In the genomic region with DNA sequence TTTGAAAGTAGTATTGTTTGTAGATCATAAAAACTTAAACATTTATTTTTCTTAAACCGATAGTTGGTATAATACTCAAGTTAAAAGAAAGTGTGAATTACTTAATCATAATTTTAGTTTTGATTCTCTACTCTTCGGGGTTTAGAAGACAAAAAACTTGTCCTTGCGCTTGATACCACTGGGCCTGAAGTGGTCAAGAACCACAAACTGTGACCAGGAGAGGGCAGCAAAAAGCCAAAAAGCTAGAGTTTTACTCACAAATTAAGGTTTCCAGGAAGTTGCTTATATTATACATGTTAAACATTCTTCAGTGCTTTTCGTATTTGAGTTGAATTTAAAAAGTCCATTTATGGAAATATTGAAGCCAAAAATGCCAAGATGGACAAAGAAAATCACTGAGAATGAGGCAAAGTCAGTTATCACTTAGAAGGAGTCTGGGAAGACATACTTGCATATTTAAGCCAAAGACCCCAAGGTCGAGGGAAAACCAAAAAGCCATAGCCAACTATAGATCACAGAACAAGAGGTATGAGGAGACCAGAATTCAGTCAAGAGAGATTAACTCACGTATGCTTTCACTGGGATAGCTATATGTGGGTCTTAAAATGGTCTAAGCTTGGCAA, we compare ENCODE assay signal across 8 cellular contexts. TPM values are rescaled to one million over a fixed set of nuclear protein-coding genes. Genes with fewer than 3 reads are reported as not detected.
A peak's percentile ranks its signal among the peaks of the same experiment; 100 is the strongest.
DNase-seq lines count a peak whose midpoint lies in the region; ATAC-seq and TF ChIP-seq lines count a peak whose summit lies in the region.

No MANE protein-coding gene starts in this region.

- in situ Hi-C loops in ACHN (cut with HindIII; ENCODE audit: low pct_ligation_motif_present, low pct_unique_long_range_greater_than_20kb, low sequenced_read_pairs), result no loop called here

- no peak overlapping the region for H3K14ac ChIP-seq in neuronal stem cell (ENCODE audit: low read length)

- no peak overlapping the region for H3K4me2 ChIP-seq in neuronal stem cell (ENCODE audit: insufficient read depth, low read length, poor library complexity, severe bottlenecking)

- peak overlapping the region; percentile 25 for H2AFZ ChIP-seq in neuronal stem cell (ENCODE audit: low read length)

- WGBS in neuronal stem cell (ENCODE audit: extremely low coverage in 2 of 2, insufficient read length in 2 of 2, insufficient replicate concordance in 1 of 2), 2 donors, result no CpG with 5 or more reads among the region's 6 CpGs

- H3K9ac ChIP-seq in NT2/D1 (ENCODE audit: insufficient read length, low read depth) (no peak overlapping the region), neuronal stem cell (ENCODE audit: low read depth, low read length, poor library complexity) (no peak overlapping the region)

- H3K9me3 ChIP-seq in NT2/D1 (ENCODE audit: insufficient read depth, low read length) (no peaks in the 10 kb centered on the region), neuronal stem cell (replicated peaks in 1 of 2; ENCODE audit: control insufficient read depth in 2 of 2, insufficient read depth in 1 of 2, low read depth in 1 of 2, low read length in 2 of 2) (no peaks in the 10 kb centered on the region)

- no peak overlapping the region for H2BK5ac ChIP-seq in neuronal stem cell (ENCODE audit: low read length)

- H3K4me3 ChIP-seq in NT2/D1 (ENCODE audit: insufficient read length, low read depth) (no peak overlapping the region), neuronal stem cell (ENCODE audit: low read length in 2 of 2) (no peak overlapping the region)

- H3K18ac ChIP-seq in neuronal stem cell (ENCODE audit: low read length), result no peak overlapping the region

- H3K27ac ChIP-seq in neuronal stem cell (replicated peaks; ENCODE audit: low read length), result no peak overlapping the region

- no peak overlapping the region for H4K8ac ChIP-seq in neuronal stem cell (ENCODE audit: low read depth, low read length)

- no peak overlapping the region for H3K4ac ChIP-seq in neuronal stem cell (ENCODE audit: low read length)

- ATAC-seq in HG02759 (IDR thresholded peaks at IDR 0.05; ENCODE audit: unreplicated experiment), result no peak
- no peak for ATAC-seq in GM19397 (IDR thresholded peaks at IDR 0.05; ENCODE audit: unreplicated experiment)

- DNase-seq in ACHN, result peak; percentile 55
- peak; percentile 55 for DNase-seq in NT2/D1 (ENCODE audit: low read depth, low spot score)
- peak; percentile 27 for DNase-seq in cerebellar cortex (ENCODE audit: low spot score)
- peak; percentile 5 for DNase-seq in neuronal stem cell (ENCODE audit: low spot score)
- DNase-seq in LoVo (ENCODE audit: low spot score), result no peak

- no peak overlapping the region for H2BK15ac ChIP-seq in neuronal stem cell (ENCODE audit: low read length)

- no peak overlapping the region for H3K23ac ChIP-seq in neuronal stem cell (ENCODE audit: low read depth, low read length, poor library complexity)

- H3K79me1 ChIP-seq in neuronal stem cell (ENCODE audit: low read depth, low read length), result no peaks in the 10 kb centered on the region

- no peak overlapping the region for H4K91ac ChIP-seq in neuronal stem cell (ENCODE audit: low read depth, low read length, poor library complexity)

- no peak overlapping the region for H2BK12ac ChIP-seq in neuronal stem cell (ENCODE audit: low read length)

- H2AK5ac ChIP-seq in neuronal stem cell (ENCODE audit: low read depth, low read length), result no peak overlapping the region

- H3K4me1 ChIP-seq in NT2/D1 (ENCODE audit: insufficient read depth, insufficient read length) (no peaks in the 10 kb centered on the region), neuronal stem cell (ENCODE audit: control insufficient read depth in 2 of 2, insufficient read depth in 1 of 2, low read depth in 1 of 2, low read length in 2 of 2) (no peaks in the 10 kb centered on the region)

- H3K36me3 ChIP-seq in NT2/D1 (ENCODE audit: insufficient read depth, insufficient read length, low read length) (no peaks in the 10 kb centered on the region), neuronal stem cell (replicated peaks in 1 of 2; ENCODE audit: control insufficient read depth in 2 of 2, insufficient read depth in 2 of 2, low read length in 2 of 2) (no peaks in the 10 kb centered on the region)

- H3K27me3 ChIP-seq in NT2/D1 (ENCODE audit: insufficient read depth, insufficient read length) (no peaks in the 10 kb centered on the region), neuronal stem cell (ENCODE audit: control insufficient read depth in 3 of 3, insufficient read depth in 3 of 3, low read depth in 1 of 3, low read length in 3 of 3) (no peaks in the 10 kb centered on the region)

- no peak overlapping the region for H2BK120ac ChIP-seq in neuronal stem cell (ENCODE audit: low read depth, low read length)

- TF ChIP-seq CTCF in GM12872 (IDR thresholded peaks at IDR 0.05; ENCODE audit: insufficient read depth, low read depth, low read length), result peak; percentile 49; the same call in 1 of the 3 replicates

RNA-seq across cellular contexts. Expression of a gene that starts 34.2 kb away (rescaled TPM):
- 8.8 TPM for polyA plus RNA-seq in neuronal stem cell (2013, experiment 1 of 2)
- polyA plus RNA-seq in neuronal stem cell (2013, experiment 2 of 2), result 9.2 TPM

RNA-seq across cellular contexts. Expression of a gene that starts 34.5 kb away (rescaled TPM):
- polyA plus RNA-seq in neuronal stem cell (2013, experiment 1 of 2), result 92.4 TPM
- 99.6 TPM for polyA plus RNA-seq in neuronal stem cell (2013, experiment 2 of 2)

RNA-seq across cellular contexts. Expression of a gene that starts 35.7 kb away (rescaled TPM):
- polyA plus RNA-seq in neuronal stem cell (2013, experiment 1 of 2), result 7.3 TPM
- polyA plus RNA-seq in neuronal stem cell (2013, experiment 2 of 2), result 7.1 TPM
